In the genomic region with DNA sequence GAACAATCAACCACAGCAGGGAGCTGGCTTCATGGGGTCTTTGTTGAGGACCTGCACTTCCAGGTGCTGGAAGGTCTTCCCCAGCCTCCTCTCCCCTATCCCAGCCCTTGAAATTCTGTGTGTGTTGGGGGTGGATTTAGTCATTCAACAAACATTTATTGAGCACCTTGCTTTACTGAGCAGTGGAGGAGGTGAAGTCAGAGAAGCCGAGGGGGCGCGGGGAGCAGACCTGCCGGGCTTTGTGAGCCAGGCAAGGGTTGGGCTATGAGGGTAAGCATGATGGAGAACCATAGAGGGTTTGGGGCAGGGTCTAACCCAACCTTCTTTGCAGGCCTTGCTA, we compare ENCODE assay signal across 15 cellular contexts. TPM values are rescaled to one million over a fixed set of nuclear protein-coding genes. Genes with fewer than 3 reads are reported as not detected.
DNase-seq lines count a peak whose midpoint lies in the region; ATAC-seq and TF ChIP-seq lines count a peak whose summit lies in the region.
"Had no signal": no experiment of that assay in that cellular context is flagged by ENCODE, and none has a peak within 500 bp of the region (broad histone marks: within the 10 kb centered on the region; RNA-seq: fewer than 3 reads in every experiment).

No MANE protein-coding gene starts in this region.

- H3K27ac Mint-ChIP-seq in CD14-positive monocyte: no peak overlapping the region
- no peak overlapping the region for H3K27ac Mint-ChIP-seq in GM23338
- H3K27ac Mint-ChIP-seq: activated naive CD8-positive, alpha-beta T cell treated with anti-CD3 and anti-CD28 coated beads, Interleukin-2, amount 50 U/mL, for 24 hours had no signal

- TF ChIP-seq CTCF in CD14-positive monocyte (IDR thresholded peaks at IDR 0.05) (peak; percentile 66), GM23338 (conservative IDR thresholded peaks at IDR 0.05; ENCODE audit: low read depth in 2 of 2) (no peak; a peak in 1 of 4 replicates)

- H3K79me2 ChIP-seq in GM23338 (replicated peaks; ENCODE audit: insufficient read depth): no peaks in the 10 kb centered on the region

- no peak overlapping the region; the same call in 1 of the 2 replicates for H3K4me2 ChIP-seq in GM23338

- H3K27me3 Mint-ChIP-seq in CD14-positive monocyte (ENCODE audit: low read depth in 3 of 3) (peaks cover 5 to 11% (median 10%) of the 10 kb centered on the region in 3 donors), GM23338 (ENCODE audit: insufficient read depth, low read depth, poor library complexity) (peaks cover 10% of the 10 kb centered on the region)
- H3K27me3 Mint-ChIP-seq: activated naive CD8-positive, alpha-beta T cell treated with anti-CD3 and anti-CD28 coated beads, Interleukin-2, amount 50 U/mL, for 24 hours had no signal

- H3K4me1 Mint-ChIP-seq in CD14-positive monocyte (peaks cover 3% of the 10 kb centered on the region), GM23338 (peaks cover 8% of the 10 kb centered on the region; the same call in 2 of the 3 replicates)

- H3K9me3 Mint-ChIP-seq in CD14-positive monocyte (peaks cover 0 to 3% (median 0%) of the 10 kb centered on the region in 7 donors), GM23338 (no peaks in the 10 kb centered on the region)
- H3K9me3 Mint-ChIP-seq: activated naive CD8-positive, alpha-beta T cell treated with anti-CD3 and anti-CD28 coated beads, Interleukin-2, amount 50 U/mL, for 24 hours had no signal

- H3K36me3 Mint-ChIP-seq in CD14-positive monocyte (no peaks in the 10 kb centered on the region), GM23338 (ENCODE audit: low read depth) (no peaks in the 10 kb centered on the region)

- H4K20me1 ChIP-seq in GM23338 (replicated peaks; ENCODE audit: insufficient read depth): no peaks in the 10 kb centered on the region

- H3K9ac ChIP-seq in adipocyte (ENCODE audit: low read length) (peak overlapping the region; percentile 25), mucosa of stomach (ENCODE audit: low read length) (peak overlapping the region; percentile 28)

- intact Hi-C loops in CD14-positive monocyte (cut with micrococcal nuclease): loop anchor here (5.0 kb wide), 1 partner anchor 34 kb away; no protein-coding TSS in a partner anchor
- intact Hi-C loops in Right ventricle myocardium superior (cut with DNase I): loop anchor here (5.0 kb wide), 2 partner anchors 34 to 164 kb away; no protein-coding TSS in a partner anchor

- no peaks in the 10 kb centered on the region for H3K9me2 ChIP-seq in GM23338 (ENCODE audit: insufficient read depth)

- H3F3A ChIP-seq in GM23338 (replicated peaks; ENCODE audit: low read depth): peaks cover 10% of the 10 kb centered on the region

- H3K27me3 ChIP-seq in GM23338 (ENCODE audit: insufficient read depth) (no peaks in the 10 kb centered on the region), adipocyte (replicated peaks; ENCODE audit: control insufficient read depth, insufficient read depth, low read length) (no peaks in the 10 kb centered on the region), mucosa of stomach (ENCODE audit: control insufficient read depth, insufficient read depth, low read length) (peaks cover 2% of the 10 kb centered on the region)
- H3K27me3 ChIP-seq: pancreas had no signal

- peak overlapping the region; percentile 43; the same call in 1 of the 2 replicates for H2AFZ ChIP-seq in GM23338

- H3K36me3 ChIP-seq in GM23338 (ENCODE audit: insufficient read depth) (no peaks in the 10 kb centered on the region), adipocyte (ENCODE audit: control insufficient read depth, insufficient read depth, low read length, severe bottlenecking) (no peaks in the 10 kb centered on the region), mucosa of stomach (ENCODE audit: control insufficient read depth, insufficient read depth, low read length) (no peaks in the 10 kb centered on the region)
- H3K36me3 ChIP-seq: pancreas had no signal

- H3K4me1 ChIP-seq in GM23338 (ENCODE audit: insufficient read depth) (peaks cover 11% of the 10 kb centered on the region; the same call in 1 of the 2 replicates), adipocyte (ENCODE audit: control insufficient read depth, insufficient read depth, low read length) (peaks cover 9% of the 10 kb centered on the region), mucosa of stomach (ENCODE audit: control insufficient read depth, insufficient read depth, low read length) (peaks cover 13% of the 10 kb centered on the region)
- H3K4me1 ChIP-seq: pancreas had no signal

- H3K4me3 Mint-ChIP-seq in CD14-positive monocyte (no peak overlapping the region), GM23338 (no peak overlapping the region)
- H3K4me3 Mint-ChIP-seq: activated naive CD8-positive, alpha-beta T cell treated with anti-CD3 and anti-CD28 coated beads, Interleukin-2, amount 50 U/mL, for 24 hours had no signal

- no peak overlapping the region for H3K4me3 ChIP-seq in GM23338
- no peak overlapping the region for H3K4me3 ChIP-seq in adipocyte (ENCODE audit: low read length)
- H3K4me3 ChIP-seq in mucosa of stomach (ENCODE audit: low read length): no peak overlapping the region
- H3K4me3 ChIP-seq: pancreas had no signal

- DNase-seq in CD14-positive monocyte (ENCODE audit: low spot score) (no peak), GM23338 (ENCODE audit: low spot score) (no peak), adipocyte (ENCODE audit: low read depth) (no peak), Right ventricle myocardium superior (no peak), NCI-H2227 treated with DMSO at 0.1 percent for 48 hours (lab: John Stamatoyannopoulos, UW) (no peak), retina (no peak)
- DNase-seq in stimulated activated CD4-positive, alpha-beta T cell treated with anti-CD3 and anti-CD28 coated beads, Interleukin-2, amount 100 ng/mL, for 48 hours: no peak
- DNase-seq: NCI-H187 had no signal

- no peak overlapping the region for H3K27ac ChIP-seq in GM23338 (ENCODE audit: low read depth)
- H3K27ac ChIP-seq: C4-2B, pancreas had no signal

- no peaks in the 10 kb centered on the region for H3K9me3 ChIP-seq in adipocyte (ENCODE audit: control insufficient read depth, low read length)
- H3K9me3 ChIP-seq in mucosa of stomach (ENCODE audit: control insufficient read depth, low read length): no peaks in the 10 kb centered on the region
- H3K9me3 ChIP-seq: pancreas had no signal

- peak; percentile 11; the same call in 2 of the 3 replicates for ATAC-seq in GM23338
- no peak for ATAC-seq in Right ventricle myocardium superior (ENCODE audit: poor library complexity)

TF ChIP-seq in GM23338, 12 proteins besides CTCF, POLR2A, EP300 and RAD21:
- no peak for TF ChIP-seq NANOG (IDR thresholded peaks at IDR 0.05; ENCODE audit: borderline replicate concordance)
- TF ChIP-seq ZNF331 (CRISPR knock-in tag; IDR thresholded peaks at IDR 0.05; ENCODE audit: low read depth): no peak
- TF ChIP-seq, protein P1, sequence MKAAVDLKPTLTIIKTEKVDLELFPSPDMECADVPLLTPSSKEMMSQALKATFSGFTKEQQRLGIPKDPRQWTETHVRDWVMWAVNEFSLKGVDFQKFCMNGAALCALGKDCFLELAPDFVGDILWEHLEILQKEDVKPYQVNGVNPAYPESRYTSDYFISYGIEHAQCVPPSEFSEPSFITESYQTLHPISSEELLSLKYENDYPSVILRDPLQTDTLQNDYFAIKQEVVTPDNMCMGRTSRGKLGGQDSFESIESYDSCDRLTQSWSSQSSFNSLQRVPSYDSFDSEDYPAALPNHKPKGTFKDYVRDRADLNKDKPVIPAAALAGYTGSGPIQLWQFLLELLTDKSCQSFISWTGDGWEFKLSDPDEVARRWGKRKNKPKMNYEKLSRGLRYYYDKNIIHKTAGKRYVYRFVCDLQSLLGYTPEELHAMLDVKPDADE (IDR thresholded peaks at IDR 0.05): no peak

RNA-seq across cellular contexts. Expression of a gene that starts 3.5 kb away (rescaled TPM):
- polyA plus RNA-seq in CD14-positive monocyte (not detected), GM23338 (2016; fragmentation: Nextera tagmentation; extraction: Ambion mirVana) (2.1 and 3.4 TPM in 2 replicates)
- 0.85 and 1.7 TPM in 2 replicates for total RNA-seq in GM23338 (2014; rRNA removed; shearing (Covaris generic))
- total RNA-seq in Right ventricle myocardium superior: not detected
- total RNA-seq: cerebellum; LHCN-M2; pancreas; T-helper 1 cell treated with Interleukin-12 subunit alpha and Interleukin-12 subunit beta and Interleukin-4 antibody, amounts not matched to agents 30 ng/mL and 1 ng/mL, for 36 hours had no signal
- polyA plus RNA-seq: pancreas had no signal

RNA-seq across cellular contexts. Expression of a gene that starts 6.6 kb away (rescaled TPM):
- polyA plus RNA-seq in CD14-positive monocyte: 10 to 100 TPM; 14.9 to 20.2 TPM
- 82.1 and 85.2 TPM in 2 replicates for total RNA-seq in GM23338 (2014; rRNA removed; shearing (Covaris generic))
- polyA plus RNA-seq in GM23338 (2016; fragmentation: Nextera tagmentation; extraction: Ambion mirVana): 62.6 and 76.5 TPM in 2 replicates
- total RNA-seq in Right ventricle myocardium superior: 48.9 TPM

RNA-seq across cellular contexts. Expression of a gene that starts 8.4 kb away (rescaled TPM):
- under 1 TPM in 1 of 2 donors, not detected in 1; 0.50 TPM for polyA plus RNA-seq in CD14-positive monocyte
- total RNA-seq in GM23338 (2014; rRNA removed; shearing (Covaris generic)): 10.7 and 12.7 TPM in 2 replicates
- polyA plus RNA-seq in GM23338 (2016; fragmentation: Nextera tagmentation; extraction: Ambion mirVana): 3.9 and 4.9 TPM in 2 replicates
- 4.7 TPM for total RNA-seq in Right ventricle myocardium superior

RNA-seq across cellular contexts. Expression of a gene that starts 17.0 kb away (rescaled TPM):
- polyA plus RNA-seq in CD14-positive monocyte: 1 to 10 TPM; 1.5 to 1.9 TPM
- 25.4 and 27.8 TPM in 2 replicates for total RNA-seq in GM23338 (2014; rRNA removed; shearing (Covaris generic))
- polyA plus RNA-seq in GM23338 (2016; fragmentation: Nextera tagmentation; extraction: Ambion mirVana): 39.6 and 45.5 TPM in 2 replicates
- total RNA-seq in Right ventricle myocardium superior: 2.9 TPM

RNA-seq across cellular contexts. Expression of a gene that starts 20.2 kb away (rescaled TPM):
- polyA plus RNA-seq in CD14-positive monocyte (not detected), GM23338 (2016; fragmentation: Nextera tagmentation; extraction: Ambion mirVana) (0.14 and 0.23 TPM in 2 replicates)
- 0.69 and 1.2 TPM in 2 replicates for total RNA-seq in GM23338 (2014; rRNA removed; shearing (Covaris generic))
- 2.6 TPM for total RNA-seq in Right ventricle myocardium superior
